Comparison of ENCODE assay signal across 14 cellular contexts in genomic region chr7:150799156-150799555, GRCh38. TPM values are rescaled to one million over a fixed set of nuclear protein-coding genes. Genes with fewer than 3 reads are reported as not detected.
A peak's percentile ranks its signal among the peaks of the same experiment; 100 is the strongest.
DNase-seq lines count a peak whose midpoint lies in the region; ATAC-seq and TF ChIP-seq lines count a peak whose summit lies in the region.
"Had no signal": no experiment of that assay in that cellular context is flagged by ENCODE, and none has a peak within 500 bp of the region (broad histone marks: within the 10 kb centered on the region; RNA-seq: fewer than 3 reads in every experiment).

No MANE protein-coding gene starts in this region.

- no peaks in the 10 kb centered on the region for H3K9me3 Mint-ChIP-seq in activated T-cell treated with anti-CD3 and anti-CD28 coated beads, Interleukin-2, amount 50 U/mL, for 4 hours
- H3K9me3 Mint-ChIP-seq in brain = peaks cover 0 to 10% (median 0%) of the 10 kb centered on the region in 5 experiments
- no peaks in the 10 kb centered on the region for H3K9me3 Mint-ChIP-seq in mesothelial cell of epicardium

- DNase-seq in activated T-cell treated with anti-CD3 and anti-CD28 coated beads, Interleukin-2, amount 50 U/mL, for 4 hours = no peak
- DNase-seq in activated T-cell treated with anti-CD3 and anti-CD28 coated beads for 4 hours (no peak), mesothelial cell of epicardium (ENCODE audit: low spot score in 2 of 2, unreplicated experiment in 2 of 2) (no peak), glomerular visceral epithelial cell (ENCODE audit: extremely low spot score) (no peak), NCI-H1105 (lab: John Stamatoyannopoulos, UW) (no peak)
- DNase-seq: caudate nucleus; GF-D8; SJCRH30; stimulated activated CD4-positive, alpha-beta T cell treated with anti-CD3 and anti-CD28 coated beads, Interleukin-2, amount 100 ng/mL, for 24 hours had no signal

- H3K4me1 Mint-ChIP-seq in activated T-cell treated with anti-CD3 and anti-CD28 coated beads, Interleukin-2, amount 50 U/mL, for 4 hours (ENCODE audit: low read depth) = peaks cover 6% of the 10 kb centered on the region
- H3K4me1 Mint-ChIP-seq in brain (peaks cover 5% of the 10 kb centered on the region), mesothelial cell of epicardium (peaks cover 4% of the 10 kb centered on the region)

- H3K4me3 Mint-ChIP-seq in activated T-cell treated with anti-CD3 and anti-CD28 coated beads, Interleukin-2, amount 50 U/mL, for 4 hours = peak overlapping the region; percentile 31
- H3K4me3 Mint-ChIP-seq in brain (peak overlapping the region in 3 of 5 experiments; percentile 71 to 86 (median 81)), mesothelial cell of epicardium (peak overlapping the region; percentile 52)

- H3K9me3 ChIP-seq in stomach smooth muscle (ENCODE audit: control insufficient read depth in 2 of 2, low read length in 2 of 2) = no peaks in the 10 kb centered on the region
- H3K9me3 ChIP-seq: A549, SJCRH30 had no signal

- no peak overlapping the region for H3K27ac ChIP-seq in stomach smooth muscle (ENCODE audit: low read length)
- H3K27ac ChIP-seq: A549, SJCRH30 had no signal

- no peaks in the 10 kb centered on the region for H3K36me3 Mint-ChIP-seq in activated T-cell treated with anti-CD3 and anti-CD28 coated beads, Interleukin-2, amount 50 U/mL, for 4 hours (ENCODE audit: insufficient read depth)
- no peaks in the 10 kb centered on the region for H3K36me3 Mint-ChIP-seq in brain
- H3K36me3 Mint-ChIP-seq in mesothelial cell of epicardium = no peaks in the 10 kb centered on the region

- no peak for ATAC-seq in activated T-cell treated with anti-CD3 and anti-CD28 coated beads, Interleukin-2, amount 50 U/mL, for 4 hours
- no peak for ATAC-seq in HG02610 (IDR thresholded peaks at IDR 0.05; ENCODE audit: unreplicated experiment)

- peak overlapping the region in 1 of 5 experiments; percentile 46 for H3K27ac Mint-ChIP-seq in brain
- no peak overlapping the region for H3K27ac Mint-ChIP-seq in mesothelial cell of epicardium

- peaks cover 4 to 8% of the 10 kb centered on the region in 2 donors for H3K36me3 ChIP-seq in stomach smooth muscle (ENCODE audit: control insufficient read depth in 2 of 2, insufficient read depth in 2 of 2, low read length in 2 of 2)
- H3K36me3 ChIP-seq: SJCRH30 had no signal

- H3K27me3 ChIP-seq in stomach smooth muscle (ENCODE audit: control insufficient read depth in 1 of 2, insufficient read depth in 2 of 2, low read length in 2 of 2) = peaks cover 20 to 28% of the 10 kb centered on the region in 2 donors

- TF ChIP-seq CTCF in brain (conservative IDR thresholded peaks at IDR 0.05) (no peak), mesothelial cell of epicardium (IDR thresholded peaks at IDR 0.05; ENCODE audit: unreplicated experiment) (no peak)

- H3K27me3 Mint-ChIP-seq in activated T-cell treated with anti-CD3 and anti-CD28 coated beads, Interleukin-2, amount 50 U/mL, for 4 hours (ENCODE audit: low read depth) = peaks cover 43% of the 10 kb centered on the region
- H3K27me3 Mint-ChIP-seq in brain = peaks cover 67% of the 10 kb centered on the region
- H3K27me3 Mint-ChIP-seq in mesothelial cell of epicardium (ENCODE audit: low read depth) = peaks cover 67% of the 10 kb centered on the region

- H3K9ac ChIP-seq in stomach smooth muscle (ENCODE audit: low read length in 2 of 2) = peak overlapping the region in 1 of 2 donors; percentile 36

- H3K4me3 ChIP-seq in stomach smooth muscle (ENCODE audit: low read length in 2 of 2) = peak overlapping the region; percentile 43 to 72
- H3K4me3 ChIP-seq: A549, SJCRH30 had no signal

- peaks cover 18% of the 10 kb centered on the region for H3K4me1 ChIP-seq in stomach smooth muscle (ENCODE audit: control insufficient read depth, insufficient read depth, low read length)
- H3K4me1 ChIP-seq: A549, SJCRH30 had no signal

RNA-seq across cellular contexts. Expression of gene TMEM176B, which starts 1.0 kb away (rescaled TPM):
- total RNA-seq in activated T-cell treated with anti-CD3 and anti-CD28 coated beads, Interleukin-2, amount 50 U/mL, for 4 hours = under 1 TPM; 0.24 to 0.58 (median 0.33) TPM
- polyA plus RNA-seq in brain (ENCODE audit: insufficient read depth, low read depth, low replicate concordance) = 20.1 TPM
- 1.9 to 2.8 TPM (median 2.3 TPM) in 3 replicates for total RNA-seq in mesothelial cell of epicardium
- total RNA-seq: lung microvascular endothelial cell, SJCRH30 had no signal

RNA-seq across cellular contexts. Expression of gene TMEM176A, which starts 1.4 kb away (rescaled TPM):
- total RNA-seq in activated T-cell treated with anti-CD3 and anti-CD28 coated beads, Interleukin-2, amount 50 U/mL, for 4 hours = under 1 TPM; 0.20 to 0.24 (median 0.22) TPM
- 19.5 TPM for polyA plus RNA-seq in brain (ENCODE audit: insufficient read depth, low read depth, low replicate concordance)
- 2.5 to 3.6 TPM (median 3.1 TPM) in 3 replicates for total RNA-seq in mesothelial cell of epicardium
- total RNA-seq: lung microvascular endothelial cell, SJCRH30 had no signal

RNA-seq across cellular contexts. Expression of gene AOC1, which starts 53.2 kb away (rescaled TPM):
- under 1 TPM in 1 of 3 donors, not detected in 2; 0.10 TPM for total RNA-seq in activated T-cell treated with anti-CD3 and anti-CD28 coated beads, Interleukin-2, amount 50 U/mL, for 4 hours
- polyA plus RNA-seq in brain (ENCODE audit: insufficient read depth, low read depth, low replicate concordance) = not detected
- not detected in 3 replicates for total RNA-seq in mesothelial cell of epicardium
- total RNA-seq: lung microvascular endothelial cell, SJCRH30 had no signal
- polyA plus RNA-seq: A549 had no signal

Comparison
In these comparisons a context has a peak if more than half of its experiments do, and no peak if none do; other contexts are left out.
1. H3K4me3 Mint-ChIP-seq: peak in every context shown above with its lines; median percentile 81 in brain; 52 in mesothelial cell of epicardium; 31 in activated T-cell treated with anti-CD3 and anti-CD28 coated beads, Interleukin-2, amount 50 U/mL, for 4 hours.